1 cellular context compared by ENCODE assay signal in the genomic region with DNA sequence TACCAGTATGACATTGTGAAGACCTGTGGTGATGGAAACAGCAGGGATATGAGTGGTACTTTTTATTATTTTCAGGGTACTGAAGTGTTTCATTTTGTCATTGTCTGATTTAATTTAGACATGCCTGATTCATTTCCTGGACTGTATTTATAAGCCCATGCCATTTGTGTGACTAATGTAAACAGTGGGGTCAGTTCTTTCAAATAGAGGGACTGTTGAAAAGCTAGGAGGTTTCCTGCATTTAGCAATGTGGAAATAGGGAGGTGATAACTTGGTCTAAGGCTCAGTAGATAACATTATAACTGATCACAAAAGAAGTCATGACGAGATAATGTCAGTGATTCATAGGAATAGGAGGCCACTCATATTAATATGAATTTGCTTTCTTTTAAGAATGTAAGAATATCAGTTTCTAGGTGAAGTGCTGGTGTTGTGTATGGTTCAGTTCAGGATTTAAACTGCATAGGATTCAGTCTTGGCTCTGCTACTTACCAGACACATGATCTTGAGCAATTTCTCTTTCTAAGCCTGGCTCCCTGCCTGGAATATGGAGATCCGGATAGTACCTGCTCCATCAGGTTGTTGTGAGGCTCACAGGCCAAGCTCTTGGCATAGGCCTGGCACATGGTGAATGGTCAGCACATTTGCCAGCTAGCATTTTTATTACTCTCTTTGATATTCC.
TF ChIP-seq lines count a peak whose summit lies in the region.

No MANE protein-coding gene starts in this region.

TF ChIP-seq in HepG2, 621 proteins besides CTCF, POLR2A, EP300 and RAD21 (continued from another document and continues in another):
- TF ChIP-seq, protein P1, sequence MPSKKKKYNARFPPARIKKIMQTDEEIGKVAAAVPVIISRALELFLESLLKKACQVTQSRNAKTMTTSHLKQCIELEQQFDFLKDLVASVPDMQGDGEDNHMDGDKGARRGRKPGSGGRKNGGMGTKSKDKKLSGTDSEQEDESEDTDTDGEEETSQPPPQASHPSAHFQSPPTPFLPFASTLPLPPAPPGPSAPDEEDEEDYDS (CRISPR knock-in tag; IDR thresholded peaks at IDR 0.05): no peak
- TF ChIP-seq ZFY (CRISPR knock-in tag; IDR thresholded peaks at IDR 0.05): no peak
- no peak for TF ChIP-seq ZNF44 (CRISPR knock-in tag; IDR thresholded peaks at IDR 0.05)
- peak; percentile 51 for TF ChIP-seq TEAD3 (CRISPR knock-in tag; optimal IDR thresholded peaks at IDR 0.05; ENCODE audit: borderline replicate concordance)
- no peak for TF ChIP-seq ZNF737 (CRISPR knock-in tag; IDR thresholded peaks at IDR 0.05; ENCODE audit: borderline replicate concordance)
- TF ChIP-seq, protein P2, sequence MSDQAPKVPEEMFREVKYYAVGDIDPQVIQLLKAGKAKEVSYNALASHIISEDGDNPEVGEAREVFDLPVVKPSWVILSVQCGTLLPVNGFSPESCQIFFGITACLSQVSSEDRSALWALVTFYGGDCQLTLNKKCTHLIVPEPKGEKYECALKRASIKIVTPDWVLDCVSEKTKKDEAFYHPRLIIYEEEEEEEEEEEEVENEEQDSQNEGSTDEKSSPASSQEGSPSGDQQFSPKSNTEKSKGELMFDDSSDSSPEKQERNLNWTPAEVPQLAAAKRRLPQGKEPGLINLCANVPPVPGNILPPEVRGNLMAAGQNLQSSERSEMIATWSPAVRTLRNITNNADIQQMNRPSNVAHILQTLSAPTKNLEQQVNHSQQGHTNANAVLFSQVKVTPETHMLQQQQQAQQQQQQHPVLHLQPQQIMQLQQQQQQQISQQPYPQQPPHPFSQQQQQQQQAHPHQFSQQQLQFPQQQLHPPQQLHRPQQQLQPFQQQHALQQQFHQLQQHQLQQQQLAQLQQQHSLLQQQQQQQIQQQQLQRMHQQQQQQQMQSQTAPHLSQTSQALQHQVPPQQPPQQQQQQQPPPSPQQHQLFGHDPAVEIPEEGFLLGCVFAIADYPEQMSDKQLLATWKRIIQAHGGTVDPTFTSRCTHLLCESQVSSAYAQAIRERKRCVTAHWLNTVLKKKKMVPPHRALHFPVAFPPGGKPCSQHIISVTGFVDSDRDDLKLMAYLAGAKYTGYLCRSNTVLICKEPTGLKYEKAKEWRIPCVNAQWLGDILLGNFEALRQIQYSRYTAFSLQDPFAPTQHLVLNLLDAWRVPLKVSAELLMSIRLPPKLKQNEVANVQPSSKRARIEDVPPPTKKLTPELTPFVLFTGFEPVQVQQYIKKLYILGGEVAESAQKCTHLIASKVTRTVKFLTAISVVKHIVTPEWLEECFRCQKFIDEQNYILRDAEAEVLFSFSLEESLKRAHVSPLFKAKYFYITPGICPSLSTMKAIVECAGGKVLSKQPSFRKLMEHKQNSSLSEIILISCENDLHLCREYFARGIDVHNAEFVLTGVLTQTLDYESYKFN (CRISPR knock-in tag; conservative IDR thresholded peaks at IDR 0.05): peak; percentile 36; the same call in 1 of the 2 replicates
- TF ChIP-seq NR2F2 (IDR thresholded peaks at IDR 0.05; ENCODE audit: borderline replicate concordance, low read depth): peak; percentile 55; the same call in 1 of the 2 replicates
- no peak for TF ChIP-seq MTA1 (CRISPR knock-in tag; IDR thresholded peaks at IDR 0.05; ENCODE audit: borderline replicate concordance)
- 0 out of 2 replicates have a peak, but pooled peaks have one; percentile 23 for TF ChIP-seq JUND (CRISPR knock-in tag; IDR thresholded peaks at IDR 0.05)
- TF ChIP-seq NR2C2 (CRISPR knock-in tag; IDR thresholded peaks at IDR 0.05; ENCODE audit: borderline replicate concordance): no peak
- TF ChIP-seq ATF4 (CRISPR knock-in tag; IDR thresholded peaks at IDR 0.05): 0 out of 4 replicates have a peak, but pooled peaks of 1 of the 2 experiments have one; percentile 39
- TF ChIP-seq ZBTB7B (CRISPR knock-in tag; IDR thresholded peaks at IDR 0.05): peak; percentile 49; the same call in 1 of the 2 replicates
- 0 out of 2 replicates have a peak, but pooled peaks have one; percentile 39 for TF ChIP-seq PPARG (CRISPR knock-in tag; conservative IDR thresholded peaks at IDR 0.05)
- TF ChIP-seq FOXP1 (IDR thresholded peaks at IDR 0.05): no peak
- peak; percentile 61 for TF ChIP-seq FOXP1 (CRISPR knock-in tag; IDR thresholded peaks at IDR 0.05)
- no peak for TF ChIP-seq MAFG (CRISPR knock-in tag; IDR thresholded peaks at IDR 0.05)
- TF ChIP-seq RARA (CRISPR knock-in tag; IDR thresholded peaks at IDR 0.05): peak; percentile 50
- TF ChIP-seq SPEN (CRISPR knock-in tag; IDR thresholded peaks at IDR 0.05; ENCODE audit: low read depth): no peak
- TF ChIP-seq ZBTB38 (CRISPR knock-in tag; IDR thresholded peaks at IDR 0.05): no peak
- TF ChIP-seq, protein P3, sequence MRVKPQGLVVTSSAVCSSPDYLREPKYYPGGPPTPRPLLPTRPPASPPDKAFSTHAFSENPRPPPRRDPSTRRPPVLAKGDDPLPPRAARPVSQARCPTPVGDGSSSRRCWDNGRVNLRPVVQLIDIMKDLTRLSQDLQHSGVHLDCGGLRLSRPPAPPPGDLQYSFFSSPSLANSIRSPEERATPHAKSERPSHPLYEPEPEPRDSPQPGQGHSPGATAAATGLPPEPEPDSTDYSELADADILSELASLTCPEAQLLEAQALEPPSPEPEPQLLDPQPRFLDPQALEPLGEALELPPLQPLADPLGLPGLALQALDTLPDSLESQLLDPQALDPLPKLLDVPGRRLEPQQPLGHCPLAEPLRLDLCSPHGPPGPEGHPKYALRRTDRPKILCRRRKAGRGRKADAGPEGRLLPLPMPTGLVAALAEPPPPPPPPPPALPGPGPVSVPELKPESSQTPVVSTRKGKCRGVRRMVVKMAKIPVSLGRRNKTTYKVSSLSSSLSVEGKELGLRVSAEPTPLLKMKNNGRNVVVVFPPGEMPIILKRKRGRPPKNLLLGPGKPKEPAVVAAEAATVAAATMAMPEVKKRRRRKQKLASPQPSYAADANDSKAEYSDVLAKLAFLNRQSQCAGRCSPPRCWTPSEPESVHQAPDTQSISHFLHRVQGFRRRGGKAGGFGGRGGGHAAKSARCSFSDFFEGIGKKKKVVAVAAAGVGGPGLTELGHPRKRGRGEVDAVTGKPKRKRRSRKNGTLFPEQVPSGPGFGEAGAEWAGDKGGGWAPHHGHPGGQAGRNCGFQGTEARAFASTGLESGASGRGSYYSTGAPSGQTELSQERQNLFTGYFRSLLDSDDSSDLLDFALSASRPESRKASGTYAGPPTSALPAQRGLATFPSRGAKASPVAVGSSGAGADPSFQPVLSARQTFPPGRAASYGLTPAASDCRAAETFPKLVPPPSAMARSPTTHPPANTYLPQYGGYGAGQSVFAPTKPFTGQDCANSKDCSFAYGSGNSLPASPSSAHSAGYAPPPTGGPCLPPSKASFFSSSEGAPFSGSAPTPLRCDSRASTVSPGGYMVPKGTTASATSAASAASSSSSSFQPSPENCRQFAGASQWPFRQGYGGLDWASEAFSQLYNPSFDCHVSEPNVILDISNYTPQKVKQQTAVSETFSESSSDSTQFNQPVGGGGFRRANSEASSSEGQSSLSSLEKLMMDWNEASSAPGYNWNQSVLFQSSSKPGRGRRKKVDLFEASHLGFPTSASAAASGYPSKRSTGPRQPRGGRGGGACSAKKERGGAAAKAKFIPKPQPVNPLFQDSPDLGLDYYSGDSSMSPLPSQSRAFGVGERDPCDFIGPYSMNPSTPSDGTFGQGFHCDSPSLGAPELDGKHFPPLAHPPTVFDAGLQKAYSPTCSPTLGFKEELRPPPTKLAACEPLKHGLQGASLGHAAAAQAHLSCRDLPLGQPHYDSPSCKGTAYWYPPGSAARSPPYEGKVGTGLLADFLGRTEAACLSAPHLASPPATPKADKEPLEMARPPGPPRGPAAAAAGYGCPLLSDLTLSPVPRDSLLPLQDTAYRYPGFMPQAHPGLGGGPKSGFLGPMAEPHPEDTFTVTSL (CRISPR knock-in tag; IDR thresholded peaks at IDR 0.05; ENCODE audit: borderline replicate concordance): peak; percentile 49; the same call in 1 of the 2 replicates
- peak; percentile 67; the same call in 1 of the 2 replicates for TF ChIP-seq ISL2 (CRISPR knock-in tag; IDR thresholded peaks at IDR 0.05)
- TF ChIP-seq, protein P4, sequence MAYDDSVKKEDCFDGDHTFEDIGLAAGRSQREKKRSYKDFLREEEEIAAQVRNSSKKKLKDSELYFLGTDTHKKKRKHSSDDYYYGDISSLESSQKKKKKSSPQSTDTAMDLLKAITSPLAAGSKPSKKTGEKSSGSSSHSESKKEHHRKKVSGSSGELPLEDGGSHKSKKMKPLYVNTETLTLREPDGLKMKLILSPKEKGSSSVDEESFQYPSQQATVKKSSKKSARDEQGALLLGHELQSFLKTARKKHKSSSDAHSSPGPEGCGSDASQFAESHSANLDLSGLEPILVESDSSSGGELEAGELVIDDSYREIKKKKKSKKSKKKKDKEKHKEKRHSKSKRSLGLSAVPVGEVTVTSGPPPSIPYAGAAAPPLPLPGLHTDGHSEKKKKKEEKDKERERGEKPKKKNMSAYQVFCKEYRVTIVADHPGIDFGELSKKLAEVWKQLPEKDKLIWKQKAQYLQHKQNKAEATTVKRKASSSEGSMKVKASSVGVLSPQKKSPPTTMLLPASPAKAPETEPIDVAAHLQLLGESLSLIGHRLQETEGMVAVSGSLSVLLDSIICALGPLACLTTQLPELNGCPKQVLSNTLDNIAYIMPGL (CRISPR knock-in tag; IDR thresholded peaks at IDR 0.05; ENCODE audit: borderline replicate concordance in 1 of 2, low read depth in 1 of 2): 0 out of 4 replicates have a peak, but pooled peaks of 1 of the 2 experiments have one; percentile 23
- TF ChIP-seq, protein P5, sequence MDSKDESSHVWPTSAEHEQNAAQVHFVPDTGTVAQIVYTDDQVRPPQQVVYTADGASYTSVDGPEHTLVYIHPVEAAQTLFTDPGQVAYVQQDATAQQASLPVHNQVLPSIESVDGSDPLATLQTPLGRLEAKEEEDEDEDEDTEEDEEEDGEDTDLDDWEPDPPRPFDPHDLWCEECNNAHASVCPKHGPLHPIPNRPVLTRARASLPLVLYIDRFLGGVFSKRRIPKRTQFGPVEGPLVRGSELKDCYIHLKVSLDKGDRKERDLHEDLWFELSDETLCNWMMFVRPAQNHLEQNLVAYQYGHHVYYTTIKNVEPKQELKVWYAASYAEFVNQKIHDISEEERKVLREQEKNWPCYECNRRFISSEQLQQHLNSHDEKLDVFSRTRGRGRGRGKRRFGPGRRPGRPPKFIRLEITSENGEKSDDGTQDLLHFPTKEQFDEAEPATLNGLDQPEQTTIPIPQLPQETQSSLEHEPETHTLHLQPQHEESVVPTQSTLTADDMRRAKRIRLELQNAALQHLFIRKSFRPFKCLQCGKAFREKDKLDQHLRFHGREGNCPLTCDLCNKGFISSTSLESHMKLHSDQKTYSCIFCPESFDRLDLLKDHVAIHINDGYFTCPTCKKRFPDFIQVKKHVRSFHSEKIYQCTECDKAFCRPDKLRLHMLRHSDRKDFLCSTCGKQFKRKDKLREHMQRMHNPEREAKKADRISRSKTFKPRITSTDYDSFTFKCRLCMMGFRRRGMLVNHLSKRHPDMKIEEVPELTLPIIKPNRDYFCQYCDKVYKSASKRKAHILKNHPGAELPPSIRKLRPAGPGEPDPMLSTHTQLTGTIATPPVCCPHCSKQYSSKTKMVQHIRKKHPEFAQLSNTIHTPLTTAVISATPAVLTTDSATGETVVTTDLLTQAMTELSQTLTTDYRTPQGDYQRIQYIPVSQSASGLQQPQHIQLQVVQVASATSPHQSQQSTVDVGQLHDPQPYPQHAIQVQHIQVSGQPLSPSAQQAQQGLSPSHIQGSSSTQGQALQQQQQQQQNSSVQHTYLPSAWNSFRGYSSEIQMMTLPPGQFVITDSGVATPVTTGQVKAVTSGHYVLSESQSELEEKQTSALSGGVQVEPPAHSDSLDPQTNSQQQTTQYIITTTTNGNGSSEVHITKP (CRISPR knock-in tag; IDR thresholded peaks at IDR 0.05; ENCODE audit: low read depth): no peak
- TF ChIP-seq CREB1 (IDR thresholded peaks at IDR 0.05): no peak
- no peak for TF ChIP-seq CREB1 (CRISPR knock-in tag; IDR thresholded peaks at IDR 0.05)
- no peak for TF ChIP-seq ZNF180 (CRISPR knock-in tag; IDR thresholded peaks at IDR 0.05; ENCODE audit: borderline replicate concordance, low read depth)
- no peak for TF ChIP-seq ZFP41 (CRISPR knock-in tag; IDR thresholded peaks at IDR 0.05; ENCODE audit: borderline replicate concordance)
- peak; percentile 58; the same call in 1 of the 2 replicates for TF ChIP-seq CREM (IDR thresholded peaks at IDR 0.05)
- no peak for TF ChIP-seq CREM (CRISPR knock-in tag; IDR thresholded peaks at IDR 0.05)
- no peak for TF ChIP-seq ZMAT3 (CRISPR knock-in tag; conservative IDR thresholded peaks at IDR 0.05)
- TF ChIP-seq SNAPC5 (CRISPR knock-in tag; IDR thresholded peaks at IDR 0.05; ENCODE audit: borderline replicate concordance): no peak
- no peak for TF ChIP-seq ZNF30 (CRISPR knock-in tag; IDR thresholded peaks at IDR 0.05)
- TF ChIP-seq ERF (CRISPR knock-in tag; IDR thresholded peaks at IDR 0.05): peak; percentile 18; the same call in 1 of the 2 replicates
- TF ChIP-seq, protein P6, sequence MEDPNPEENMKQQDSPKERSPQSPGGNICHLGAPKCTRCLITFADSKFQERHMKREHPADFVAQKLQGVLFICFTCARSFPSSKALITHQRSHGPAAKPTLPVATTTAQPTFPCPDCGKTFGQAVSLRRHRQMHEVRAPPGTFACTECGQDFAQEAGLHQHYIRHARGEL (CRISPR knock-in tag; IDR thresholded peaks at IDR 0.05): no peak
- TF ChIP-seq ZSCAN9 (CRISPR knock-in tag; IDR thresholded peaks at IDR 0.05; ENCODE audit: borderline replicate concordance): 0 out of 2 replicates have a peak, but pooled peaks have one; percentile 19
- peak; percentile 66; the same call in 1 of the 2 replicates for TF ChIP-seq MIXL1 (CRISPR knock-in tag; IDR thresholded peaks at IDR 0.05)
- TF ChIP-seq, protein P7, sequence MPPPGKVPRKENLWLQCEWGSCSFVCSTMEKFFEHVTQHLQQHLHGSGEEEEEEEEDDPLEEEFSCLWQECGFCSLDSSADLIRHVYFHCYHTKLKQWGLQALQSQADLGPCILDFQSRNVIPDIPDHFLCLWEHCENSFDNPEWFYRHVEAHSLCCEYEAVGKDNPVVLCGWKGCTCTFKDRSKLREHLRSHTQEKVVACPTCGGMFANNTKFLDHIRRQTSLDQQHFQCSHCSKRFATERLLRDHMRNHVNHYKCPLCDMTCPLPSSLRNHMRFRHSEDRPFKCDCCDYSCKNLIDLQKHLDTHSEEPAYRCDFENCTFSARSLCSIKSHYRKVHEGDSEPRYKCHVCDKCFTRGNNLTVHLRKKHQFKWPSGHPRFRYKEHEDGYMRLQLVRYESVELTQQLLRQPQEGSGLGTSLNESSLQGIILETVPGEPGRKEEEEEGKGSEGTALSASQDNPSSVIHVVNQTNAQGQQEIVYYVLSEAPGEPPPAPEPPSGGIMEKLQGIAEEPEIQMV (CRISPR knock-in tag; IDR thresholded peaks at IDR 0.05; ENCODE audit: low read depth): no peak
- TF ChIP-seq ZNF367 (CRISPR knock-in tag; IDR thresholded peaks at IDR 0.05; ENCODE audit: borderline replicate concordance): no peak
- no peak for TF ChIP-seq RBM39 (IDR thresholded peaks at IDR 0.05; ENCODE audit: low read depth, low read length, poor library complexity, severe bottlenecking)
- no peak for TF ChIP-seq SOX13 (IDR thresholded peaks at IDR 0.05)
- TF ChIP-seq SOX13 (CRISPR knock-in tag; conservative IDR thresholded peaks at IDR 0.05 in 1 of 2, IDR thresholded peaks at IDR 0.05 in 1 of 2): peak in 1 of 2 experiments; percentile 74; a peak in 2 of 4 replicates
